In the genomic region with DNA sequence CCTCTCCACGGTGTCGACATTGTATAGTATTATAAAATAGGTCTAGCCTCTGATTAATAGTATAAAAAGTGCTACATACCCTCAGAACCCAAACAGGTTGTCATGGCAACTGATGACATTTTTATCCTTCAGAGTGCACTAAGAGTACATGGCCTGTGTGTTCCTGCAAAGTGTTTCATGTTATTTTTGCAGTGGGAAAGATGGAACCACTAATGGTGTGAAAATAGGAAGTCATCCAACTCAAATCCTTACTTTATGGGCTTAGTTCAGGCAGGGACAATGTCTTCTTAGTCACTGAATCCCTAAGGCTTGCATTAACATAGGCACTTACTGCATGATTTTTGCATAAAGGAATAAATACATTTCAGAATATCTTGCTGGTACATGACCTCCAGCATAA, we compare ENCODE assay signal across 23 cellular contexts.
"Had no signal": no experiment of that assay in that cellular context is flagged by ENCODE, and none has a peak within 500 bp of the region (broad histone marks: within the 10 kb centered on the region; RNA-seq: fewer than 3 reads in every experiment).

No MANE protein-coding gene starts in this region.

- H3K4me2 ChIP-seq: hepatocyte had no signal

- H3K27ac ChIP-seq: coronary artery, dorsolateral prefrontal cortex, esophagus muscularis mucosa, foreskin keratinocyte, gastroesophageal sphincter, heart left ventricle, hepatocyte, left lung, lower lobe of right lung had no signal

- H3K27me3 ChIP-seq: dorsolateral prefrontal cortex, esophagus muscularis mucosa, foreskin keratinocyte, gastroesophageal sphincter, heart left ventricle, hepatocyte, left lung had no signal

- DNase-seq: dermis blood vessel endothelial cell; dorsolateral prefrontal cortex; effector CD4-positive, alpha-beta T cell; effector memory CD4-positive, alpha-beta T cell; foreskin keratinocyte; heart left ventricle; hypothalamus; immature natural killer cell; islet precursor cell; kidney; kidney glomerular epithelial cell; left lung; left ventricle myocardium superior; lower lobe of right lung; mesenchymal stem cell; mucosa of descending colon had no signal

- H3K36me3 ChIP-seq: esophagus muscularis mucosa, gastroesophageal sphincter, heart left ventricle, left lung, lower lobe of right lung had no signal

- H3K4me1 ChIP-seq: esophagus muscularis mucosa, foreskin keratinocyte, gastroesophageal sphincter, heart left ventricle, left lung, lower lobe of right lung had no signal

- H3K4me3 ChIP-seq: coronary artery, dorsolateral prefrontal cortex, esophagus muscularis mucosa, gastroesophageal sphincter, heart left ventricle, hepatocyte, left lung, lower lobe of right lung, mucosa of descending colon had no signal

- H3K9me3 ChIP-seq: esophagus muscularis mucosa, left lung, lower lobe of right lung, mucosa of descending colon had no signal

- FAIRE-seq: colon, endothelial cell of umbilical vein, frontal cortex, kidney had no signal

- ATAC-seq: foreskin keratinocyte, gastroesophageal sphincter, heart left ventricle, left lung, left ventricle myocardium superior, lower lobe of right lung, mucosa of descending colon had no signal

- H2AFZ ChIP-seq: hepatocyte had no signal

- H3K79me2 ChIP-seq: hepatocyte had no signal
